17 cellular contexts compared by ENCODE assay signal in genomic region chr20:774016-774679, GRCh38.
"Had no signal": no experiment of that assay in that cellular context is flagged by ENCODE, and none has a peak within 500 bp of the region (broad histone marks: within the 10 kb centered on the region; RNA-seq: fewer than 3 reads in every experiment).

No MANE protein-coding gene starts in this region.

- H3K27ac ChIP-seq: heart left ventricle, psoas muscle, right lobe of liver, spleen had no signal

- H3K27me3 ChIP-seq: right lobe of liver had no signal

- DNase-seq: activated CD4-positive, alpha-beta T cell treated with anti-CD3 and anti-CD28 coated beads for 48 hours; activated naive CD4-positive, alpha-beta T cell treated with Interleukin-2 at 50 U/mL for 16 hours; activated naive CD8-positive, alpha-beta T cell treated with anti-CD3 and anti-CD28 coated beads, Interleukin-2, amount 50 U/mL, for 24 hours; effector CD4-positive, alpha-beta T cell; foreskin melanocyte; heart left ventricle; mammary epithelial cell; mucosa of descending colon; naive thymus-derived CD8-positive, alpha-beta T cell; occipital lobe; psoas muscle; right lobe of liver; spleen; stimulated activated CD4-positive, alpha-beta T cell treated with anti-CD3 and anti-CD28 coated beads, Interleukin-1b, Interleukin-23, amount 100 ng/mL, for 48 hours; trophoblast cell had no signal

- H3K36me3 ChIP-seq: heart left ventricle, right lobe of liver, spleen had no signal

- H3K4me3 ChIP-seq: heart left ventricle, mucosa of descending colon, psoas muscle, right lobe of liver, spleen had no signal

- H3K9me3 ChIP-seq: mucosa of descending colon, psoas muscle, right lobe of liver had no signal

- H3K4me1 ChIP-seq: psoas muscle, right lobe of liver, spleen had no signal

- ATAC-seq: activated naive CD8-positive, alpha-beta T cell treated with anti-CD3 and anti-CD28 coated beads, Interleukin-2, amount 50 U/mL, for 24 hours; mucosa of descending colon; naive thymus-derived CD8-positive, alpha-beta T cell; right lobe of liver; stimulated activated memory B cell treated with anti-CD40 and anti-IgM and Interleukin-4, amounts not matched to agents 10 μg/mL and 1 μg/mL and 100 μg/mL, for 72 hours; WTC11 had no signal
